ENCODE assay signal across 25 cellular contexts in genomic region chr9:90772381-90772780, GRCh38. TPM values are rescaled to one million over a fixed set of nuclear protein-coding genes. Genes with fewer than 3 reads are reported as not detected.
DNase-seq lines count a peak whose midpoint lies in the region; ATAC-seq and TF ChIP-seq lines count a peak whose summit lies in the region.
"Had no signal": no experiment of that assay in that cellular context is flagged by ENCODE, and none has a peak within 500 bp of the region (broad histone marks: within the 10 kb centered on the region; RNA-seq: fewer than 3 reads in every experiment).

No MANE protein-coding gene starts in this region.

- no peak for DNase-seq in naive B cell
- DNase-seq in upper lobe of right lung, result no peak
- DNase-seq in SK-N-DZ (ENCODE audit: low spot score), result no peak
- DNase-seq: BE2C; CD4-positive, alpha-beta T cell; GM23248; H9; KBM-7; NCI-H1092 treated with DMSO at 0.1 percent for 48 hours; NCI-H1436; NCI-H187; NCI-H2081 treated with DMSO at 0.1 percent for 48 hours; NCI-H2171; NCI-H226; NCI-H510A; NCI-H69; PC-3; SJCRH30; T-cell had no signal

- no peaks in the 10 kb centered on the region for H3K79me2 ChIP-seq in OCI-LY1 (ENCODE audit: insufficient read depth, low read length)

- ATAC-seq in naive B cell (ENCODE audit: low read depth in 2 of 2), result no peak
- peak; percentile 32 for ATAC-seq in upper lobe of right lung
- ATAC-seq in GM19463 (IDR thresholded peaks at IDR 0.05; ENCODE audit: unreplicated experiment), result no peak
- ATAC-seq in esophagus mucosa, result no peak
- ATAC-seq: PC-3, T-cell had no signal

- H3K4me3 ChIP-seq in OCI-LY1 (ENCODE audit: low read depth, low read length, poor library complexity, severe bottlenecking) (no peak overlapping the region), upper lobe of right lung (no peak overlapping the region)
- H3K4me3 ChIP-seq: GM23248, SJCRH30 had no signal

- H3K27ac Mint-ChIP-seq in IgD-negative memory B cell, result peak overlapping the region in 2 of 3 donors; percentile 6 to 66
- peak overlapping the region in 5 of 6 donors; percentile 9 to 84 (median 37) for H3K27ac Mint-ChIP-seq in naive B cell
- H3K27ac Mint-ChIP-seq: CD4-positive, alpha-beta T cell; H9; T-cell had no signal

- H3K9me3 ChIP-seq in OCI-LY1 (ENCODE audit: low read length) (peaks cover 16% of the 10 kb centered on the region), upper lobe of right lung (no peaks in the 10 kb centered on the region)
- H3K9me3 ChIP-seq: BE2C, SJCRH30 had no signal

- no peaks in the 10 kb centered on the region for H3K27me3 ChIP-seq in OCI-LY1 (ENCODE audit: insufficient read depth, low read length)
- no peaks in the 10 kb centered on the region for H3K27me3 ChIP-seq in upper lobe of right lung
- H3K27me3 ChIP-seq: SJCRH30 had no signal

- no peak overlapping the region for H3K4me2 ChIP-seq in OCI-LY1 (ENCODE audit: low read length)

- H3K4me1 Mint-ChIP-seq in IgD-negative memory B cell (peaks cover 53 to 55% (median 53%) of the 10 kb centered on the region in 3 donors), naive B cell (peaks cover 60 to 75% (median 70%) of the 10 kb centered on the region in 3 donors)
- H3K4me1 Mint-ChIP-seq: H9 had no signal

- H3K9ac ChIP-seq in OCI-LY1 (ENCODE audit: low read length), result no peak overlapping the region
- H3K9ac ChIP-seq: GM23248 had no signal

- TF ChIP-seq CTCF in OCI-LY1 (IDR thresholded peaks at IDR 0.05; ENCODE audit: low read length), result no peak
- no peak for TF ChIP-seq CTCF in upper lobe of right lung (IDR thresholded peaks at IDR 0.05)

- peaks cover 66% of the 10 kb centered on the region for H3K4me1 ChIP-seq in OCI-LY1 (ENCODE audit: insufficient read depth, low read length, severe bottlenecking)
- no peaks in the 10 kb centered on the region for H3K4me1 ChIP-seq in upper lobe of right lung
- H3K4me1 ChIP-seq: BE2C, SJCRH30 had no signal

- H3K36me3 ChIP-seq in OCI-LY1 (ENCODE audit: insufficient read depth, low read length) (no peaks in the 10 kb centered on the region), upper lobe of right lung (no peaks in the 10 kb centered on the region)
- H3K36me3 ChIP-seq: BE2C, SJCRH30 had no signal

- H3F3A ChIP-seq in OCI-LY1 (ENCODE audit: insufficient read depth, low read length), result peaks cover 2% of the 10 kb centered on the region; the same call in 1 of the 2 replicates

- H3K9me3 Mint-ChIP-seq in IgD-negative memory B cell, result no peaks in the 10 kb centered on the region
- H3K9me3 Mint-ChIP-seq in naive B cell, result peaks cover 0 to 3% (median 0%) of the 10 kb centered on the region in 7 donors

- H3K9me2 ChIP-seq in OCI-LY1 (ENCODE audit: low read depth, low read length), result no peaks in the 10 kb centered on the region

- H3K36me3 Mint-ChIP-seq in IgD-negative memory B cell (no peaks in the 10 kb centered on the region), naive B cell (no peaks in the 10 kb centered on the region)
- H3K36me3 Mint-ChIP-seq: T-cell had no signal

- H3K27me3 Mint-ChIP-seq in IgD-negative memory B cell (no peaks in the 10 kb centered on the region), naive B cell (no peaks in the 10 kb centered on the region)

- no peak overlapping the region for H2AFZ ChIP-seq in OCI-LY1 (ENCODE audit: low read length)
- H2AFZ ChIP-seq: GM23248 had no signal

- H4K20me1 ChIP-seq in OCI-LY1 (ENCODE audit: insufficient read depth, low read length), result no peaks in the 10 kb centered on the region

- intact Hi-C loops in upper lobe of right lung (cut with DNase I), result no loop called here

- H3K27ac ChIP-seq in OCI-LY1 (ENCODE audit: low read depth, low read length, poor library complexity, severe bottlenecking) (peak overlapping the region; percentile 93), upper lobe of right lung (no peak overlapping the region)
- H3K27ac ChIP-seq: GM23248, SJCRH30 had no signal

- H3K4me3 Mint-ChIP-seq in IgD-negative memory B cell (peak overlapping the region in 1 of 4 donors; percentile 49), naive B cell (peak overlapping the region in 3 of 8 donors; percentile 28 to 64 (median 57))
- H3K4me3 Mint-ChIP-seq: CD4-positive, alpha-beta T cell; H9; T-cell had no signal

RNA-seq across cellular contexts. Expression of gene SYK, which starts 29.2 kb away (rescaled TPM):
- polyA plus RNA-seq in IgD-negative memory B cell, result 314 TPM
- 100 to 1,000 TPM; 163 to 261 (median 214) TPM for polyA plus RNA-seq in naive B cell (ENCODE audit: low read depth in 6 of 6)
- 63.8 TPM for total RNA-seq in upper lobe of right lung
- total RNA-seq in esophagus mucosa, result 60.3 TPM
- polyA plus RNA-seq in SK-N-DZ (2014; cell fraction: cytosol; rRNA removed), result 0.01 TPM in 1 of 2 replicates, not detected in the other
- polyA plus RNA-seq in SK-N-DZ (2014; cell fraction: nucleus; rRNA removed), result not detected in 2 replicates
- total RNA-seq: G401, GM23248, LHCN-M2, SJCRH30 had no signal
- polyA plus RNA-seq: GM23248 had no signal
